Comparison of ENCODE assay signal across 14 cellular contexts in genomic region chr1:83828456-83828855, GRCh38.
A peak's percentile ranks its signal among the peaks of the same experiment; 100 is the strongest.
DNase-seq lines count a peak whose midpoint lies in the region; ATAC-seq, FAIRE-seq and TF ChIP-seq lines count a peak whose summit lies in the region.
"Had no signal": no experiment of that assay in that cellular context is flagged by ENCODE, and none has a peak within 500 bp of the region (broad histone marks: within the 10 kb centered on the region; RNA-seq: fewer than 3 reads in every experiment).

No MANE protein-coding gene starts in this region.

- no peak overlapping the region for H3K18ac ChIP-seq in trophoblast cell (ENCODE audit: low read length)

- no peak overlapping the region for H2BK12ac ChIP-seq in trophoblast cell (ENCODE audit: low read length)

- H3K9me1 ChIP-seq in K562 (ENCODE audit: control insufficient read depth, insufficient read depth, low read length): no peaks in the 10 kb centered on the region

- no peaks in the 10 kb centered on the region for H4K20me1 ChIP-seq in K562 (replicated peaks; ENCODE audit: control insufficient read depth, insufficient read depth, low read length)
- H4K20me1 ChIP-seq: BLaER1 treated with 17β-estradiol and CSF1 and Interleukin-3, amounts not matched to agents 10 nM and 100 nM had no signal

- intact Hi-C loops in K562 (cut with micrococcal nuclease): no loop called here
- intact Hi-C loops in esophagus squamous epithelium (cut with DNase I): no loop called here
- intact Hi-C loops in Right ventricle myocardium superior (cut with DNase I): no loop called here

- H4K8ac ChIP-seq in trophoblast cell (ENCODE audit: low read depth, low read length): no peak overlapping the region

- TF ChIP-seq CTCF in K562 (IDR thresholded peaks at IDR 0.05 in 2 of 3, conservative IDR thresholded peaks at IDR 0.05 in 1 of 3; ENCODE audit: insufficient read depth in 2 of 3, low read depth in 1 of 3, low read length in 3 of 3): no peak
- TF ChIP-seq CTCF in esophagus squamous epithelium (IDR thresholded peaks at IDR 0.05): no peak

- no peak overlapping the region for H3K4me2 ChIP-seq in K562 (ENCODE audit: insufficient read depth, low read length)
- no peak overlapping the region for H3K4me2 ChIP-seq in trophoblast cell (ENCODE audit: low read length)
- H3K4me2 ChIP-seq: BLaER1 treated with 17β-estradiol and CSF1 and Interleukin-3, amounts not matched to agents 10 nM and 100 nM had no signal

- H3K4ac ChIP-seq in trophoblast cell (ENCODE audit: low read depth, low read length): no peak overlapping the region

- DNase-seq in EH (ENCODE audit: low read depth) (peak; percentile 39), K562 (ENCODE audit: extremely low read depth in 1 of 4, low spot score in 3 of 4) (no peak), fibroblast of peridontal ligament (ENCODE audit: extremely low read depth) (peak; percentile 30), trophoblast cell (peak; percentile 6 to 69), esophagus squamous epithelium (lab: John Stamatoyannopoulos, UW) (no peak), HuH-7.5 (ENCODE audit: low spot score) (no peak), Right ventricle myocardium superior (no peak)
- DNase-seq: 8988T; CD4-positive, CD25-positive, alpha-beta regulatory T cell; DMS53 had no signal

- no peak overlapping the region for H4K91ac ChIP-seq in trophoblast cell (ENCODE audit: low read depth, low read length)

- H2AFZ ChIP-seq in K562 (ENCODE audit: low read depth, low read length) (no peak overlapping the region), trophoblast cell (ENCODE audit: insufficient read depth, low read length, poor library complexity) (no peak overlapping the region)

- no peaks in the 10 kb centered on the region for H3K27me3 ChIP-seq in K562 (ENCODE audit: control insufficient read depth in 2 of 2, insufficient read depth in 2 of 2, low read length in 2 of 2)
- H3K27me3 ChIP-seq in trophoblast cell (ENCODE audit: insufficient read depth, low read length): no peaks in the 10 kb centered on the region
- no peaks in the 10 kb centered on the region for H3K27me3 ChIP-seq in esophagus squamous epithelium
- H3K27me3 ChIP-seq: BLaER1 treated with 17β-estradiol and CSF1 and Interleukin-3, amounts not matched to agents 10 nM and 100 nM had no signal

- no peak overlapping the region for H2BK120ac ChIP-seq in trophoblast cell (ENCODE audit: insufficient read depth, low read length, poor library complexity)

- 0% methylated on average over 1 of the region's 1 CpG for WGBS in K562 (ENCODE audit: insufficient coverage, low coverage, missing lambda C conversion rate)
- no CpG with 5 or more reads among the region's 1 CpG for WGBS in trophoblast cell (ENCODE audit: extremely low coverage, insufficient coverage, insufficient read length)
- WGBS in esophagus squamous epithelium, 2 donors: 75 to 76% methylated on average over 1 of the region's 1 CpG

- no peak for FAIRE-seq in K562 (lab: Jason Lieb, UNC)
- FAIRE-seq: H54 had no signal

- in situ Hi-C loops in K562 (cut with MboI): no loop called here

- H3K4me1 ChIP-seq in K562 (replicated peaks in 1 of 2; ENCODE audit: control insufficient read depth in 2 of 2, insufficient read depth in 2 of 2, low read length in 2 of 2) (no peaks in the 10 kb centered on the region), trophoblast cell (ENCODE audit: control insufficient read depth in 1 of 2, insufficient read depth in 2 of 2, low read length in 2 of 2) (peaks cover 4 to 6% of the 10 kb centered on the region in 2 experiments), esophagus squamous epithelium (peaks cover 0 to 10% (median 0%) of the 10 kb centered on the region in 3 donors)
- H3K4me1 ChIP-seq: BLaER1 treated with 17β-estradiol and CSF1 and Interleukin-3, amounts not matched to agents 10 nM and 100 nM had no signal

- H3K79me1 ChIP-seq in trophoblast cell (ENCODE audit: low read length): peaks cover 3% of the 10 kb centered on the region

- POLR2A ChIA-PET in K562 (lab: Yijun Ruan, JAX): no interaction called here

- no peak for TF ChIP-seq EP300 in K562 (IDR thresholded peaks at IDR 0.05; ENCODE audit: low read length)

- BruUV-seq in K562 (replicated peaks; lab: Mats Ljungman, UMichigan): no TSS peak

- ATAC-seq in K562: no peak
- ATAC-seq in Right ventricle myocardium superior (ENCODE audit: poor library complexity): no peak
- ATAC-seq: HCT116 had no signal

- no peak overlapping the region for H2AK5ac ChIP-seq in trophoblast cell (ENCODE audit: low read length)

- no peak overlapping the region for H2BK5ac ChIP-seq in trophoblast cell (ENCODE audit: low read depth, low read length, poor library complexity)

- H4K12ac ChIP-seq in trophoblast cell (ENCODE audit: low read depth, low read length): no peak overlapping the region

- H3K14ac ChIP-seq in trophoblast cell (ENCODE audit: low read length): no peak overlapping the region

- H3K36me3 ChIP-seq in K562 (ENCODE audit: control insufficient read depth, insufficient read depth, low read length): no peaks in the 10 kb centered on the region
- no peaks in the 10 kb centered on the region for H3K36me3 ChIP-seq in trophoblast cell (ENCODE audit: control insufficient read depth in 1 of 2, insufficient read depth in 2 of 2, low read length in 2 of 2)
- H3K36me3 ChIP-seq in esophagus squamous epithelium: no peaks in the 10 kb centered on the region
- H3K36me3 ChIP-seq: BLaER1 treated with 17β-estradiol and CSF1 and Interleukin-3, amounts not matched to agents 10 nM and 100 nM had no signal

- no peak for TF ChIP-seq RAD21 in K562 (CRISPR knock-in tag; conservative IDR thresholded peaks at IDR 0.05 in 1 of 2, IDR thresholded peaks at IDR 0.05 in 1 of 2)

- H3K9ac ChIP-seq in K562 (ENCODE audit: insufficient read depth in 1 of 2, low read depth in 2 of 2, low read length in 2 of 2) (no peak overlapping the region), trophoblast cell (ENCODE audit: low read length) (no peak overlapping the region)
- H3K9ac ChIP-seq: BLaER1 treated with 17β-estradiol and CSF1 and Interleukin-3, amounts not matched to agents 10 nM and 100 nM had no signal

- H3K4me3 ChIP-seq in K562: no peak overlapping the region
- H3K4me3 ChIP-seq in trophoblast cell (ENCODE audit: low read depth, low read length): no peak overlapping the region
- H3K4me3 ChIP-seq in esophagus squamous epithelium: no peak overlapping the region
- H3K4me3 ChIP-seq: BLaER1 treated with 17β-estradiol and CSF1 and Interleukin-3, amounts not matched to agents 10 nM and 100 nM had no signal

- no peak overlapping the region for H3K23ac ChIP-seq in trophoblast cell (ENCODE audit: low read length)

- H3K27ac ChIP-seq in K562 (ENCODE audit: extremely low read depth, low read depth, low read length): no peak overlapping the region
- peak overlapping the region; percentile 38 for H3K27ac ChIP-seq in trophoblast cell (ENCODE audit: low read depth, low read length)
- H3K27ac ChIP-seq in esophagus squamous epithelium: no peak overlapping the region
- H3K27ac ChIP-seq: BLaER1 treated with 17β-estradiol and CSF1 and Interleukin-3, amounts not matched to agents 10 nM and 100 nM; HL-60 had no signal

- TF ChIP-seq POLR2A in K562 (conservative IDR thresholded peaks at IDR 0.05): no peak
- TF ChIP-seq POLR2A in esophagus squamous epithelium (IDR thresholded peaks at IDR 0.05): no peak

- CTCF ChIA-PET in K562 (lab: Yijun Ruan, JAX; ENCODE audit: low intra/inter-chr PET ratio): no interaction called here

- H3K79me2 ChIP-seq in K562 (ENCODE audit: control insufficient read depth, insufficient read depth, low read length) (no peaks in the 10 kb centered on the region), trophoblast cell (ENCODE audit: control insufficient read depth, insufficient read depth, low read length, poor library complexity) (no peaks in the 10 kb centered on the region)

- H3K9me3 ChIP-seq in K562 (replicated peaks; ENCODE audit: control insufficient read depth, insufficient read depth, low read depth, low read length): no peaks in the 10 kb centered on the region
- H3K9me3 ChIP-seq in trophoblast cell (ENCODE audit: insufficient read depth, low read depth, low read length): no peaks in the 10 kb centered on the region
- H3K9me3 ChIP-seq in esophagus squamous epithelium: no peaks in the 10 kb centered on the region

TF ChIP-seq in K562, 482 proteins besides CTCF, POLR2A, EP300 and RAD21:
- TF ChIP-seq FOXK2 (conservative IDR thresholded peaks at IDR 0.05 in 1 of 2, IDR thresholded peaks at IDR 0.05 in 1 of 2; ENCODE audit: low read depth in 2 of 2) (no peak), FOSL1 (tag; conservative IDR thresholded peaks at IDR 0.05) (peak; percentile 12; the same call in 1 of the 2 replicates), ZBTB17 (CRISPR knock-in tag; IDR thresholded peaks at IDR 0.05) (no peak), ZNF12 (CRISPR knock-in tag; IDR thresholded peaks at IDR 0.05) (no peak), LCOR (CRISPR knock-in tag; IDR thresholded peaks at IDR 0.05) (no peak)

Comparison
In these comparisons a context has a peak if more than half of its experiments do, and no peak if none do; other contexts are left out.
1. DNase-seq: peak in EH (single experiment), fibroblast of peridontal ligament (single experiment) and trophoblast cell (2 of 2); none in K562 (0 of 4), esophagus squamous epithelium (single experiment), HuH-7.5 (single experiment) and Right ventricle myocardium superior (single experiment).